ENCODE assay signal across 8 cellular contexts in genomic region chr1:35192853-35193664, GRCh38. TPM values are rescaled to one million over a fixed set of nuclear protein-coding genes. Genes with fewer than 3 reads are reported as not detected.
DNase-seq lines count a peak whose midpoint lies in the region; ATAC-seq and TF ChIP-seq lines count a peak whose summit lies in the region.

Gene SFPQ (minus strand): TSS chr1:35193145. CDS start chr1:35193049, 96 bp downstream.

- peak; percentile 87 to 96 for TF ChIP-seq POLR2A in suprapubic skin (IDR thresholded peaks at IDR 0.05)

- peaks cover 40% of the 10 kb centered on the region for H3K4me1 ChIP-seq in suprapubic skin

- H3K36me3 ChIP-seq in suprapubic skin = peaks cover 30% of the 10 kb centered on the region

- TF ChIP-seq CTCF in suprapubic skin (IDR thresholded peaks at IDR 0.05) = no peak

- peak within 1 kb of the TSS; percentile 99 for H3K4me3 ChIP-seq in GM08714 (ENCODE audit: low read length)
- H3K4me3 ChIP-seq in suprapubic skin = peak within 1 kb of the TSS; percentile 91

- no peaks in the 10 kb centered on the region for H3K27me3 Mint-ChIP-seq in activated naive CD4-positive, alpha-beta T cell treated with anti-CD3 and anti-CD28 coated beads, Interleukin-2, amount 50 U/mL, for 24 hours

- no peak for TF ChIP-seq EP300 in suprapubic skin (IDR thresholded peaks at IDR 0.05)

- DNase-seq in NCI-H1092 (lab: John Stamatoyannopoulos, UW) (peak; percentile 99), globus pallidus (ENCODE audit: low spot score) (peak; percentile 99), nucleus accumbens (lab: John Stamatoyannopoulos, UW) (peak; percentile 73 to 99 (median 96)), suprapubic skin (ENCODE audit: low spot score in 2 of 2) (peak; percentile 99)

- H3K9me3 ChIP-seq in suprapubic skin = no peaks in the 10 kb centered on the region

- H3K4me1 Mint-ChIP-seq in activated naive CD4-positive, alpha-beta T cell treated with anti-CD3 and anti-CD28 coated beads, Interleukin-2, amount 50 U/mL, for 24 hours = peaks cover 45% of the 10 kb centered on the region

- ATAC-seq in HG02588 (IDR thresholded peaks at IDR 0.05; ENCODE audit: unreplicated experiment) (peak; percentile 80), SK-N-SH treated with all-trans-retinoic acid at 6 μM for 48 hours (peak; percentile 93)

- H3K4me3 Mint-ChIP-seq in activated naive CD4-positive, alpha-beta T cell treated with anti-CD3 and anti-CD28 coated beads, Interleukin-2, amount 50 U/mL, for 24 hours = peak within 1 kb of the TSS; percentile 95

- 0% methylated on average over 28 of the region's 50 CpGs for WGBS in suprapubic skin

- peaks cover 33% of the 10 kb centered on the region for H3K36me3 Mint-ChIP-seq in activated naive CD4-positive, alpha-beta T cell treated with anti-CD3 and anti-CD28 coated beads, Interleukin-2, amount 50 U/mL, for 24 hours

- H3K9me3 Mint-ChIP-seq in activated naive CD4-positive, alpha-beta T cell treated with anti-CD3 and anti-CD28 coated beads, Interleukin-2, amount 50 U/mL, for 24 hours = no peaks in the 10 kb centered on the region

- H3K27me3 ChIP-seq in suprapubic skin = no peaks in the 10 kb centered on the region

- peak within 1 kb of the TSS; percentile 95 for H3K27ac Mint-ChIP-seq in activated naive CD4-positive, alpha-beta T cell treated with anti-CD3 and anti-CD28 coated beads, Interleukin-2, amount 50 U/mL, for 24 hours

- H3K27ac ChIP-seq in suprapubic skin = peak within 1 kb of the TSS; percentile 98

TF ChIP-seq in SK-N-SH treated with all-trans-retinoic acid at 6 μM for 48 hours, 23 proteins besides CTCF, POLR2A, EP300 and RAD21:
- no peak for TF ChIP-seq ZFP30 (CRISPR knock-in tag; IDR thresholded peaks at IDR 0.05)
- no peak for TF ChIP-seq TCF4 (CRISPR knock-in tag; IDR thresholded peaks at IDR 0.05; ENCODE audit: borderline replicate concordance)
- TF ChIP-seq OSR1 (CRISPR knock-in tag; IDR thresholded peaks at IDR 0.05) = no peak
- no peak for TF ChIP-seq GLIS3 (CRISPR knock-in tag; IDR thresholded peaks at IDR 0.05)
- TF ChIP-seq ISL1 (CRISPR knock-in tag; IDR thresholded peaks at IDR 0.05) = no peak
- no peak for TF ChIP-seq PPARA (CRISPR knock-in tag; IDR thresholded peaks at IDR 0.05; ENCODE audit: borderline replicate concordance)
- no peak for TF ChIP-seq TSHZ2 (CRISPR knock-in tag; IDR thresholded peaks at IDR 0.05)
- TF ChIP-seq ZNF8 (CRISPR knock-in tag; IDR thresholded peaks at IDR 0.05) = no peak
- no peak for TF ChIP-seq ZNF70 (CRISPR knock-in tag; IDR thresholded peaks at IDR 0.05)
- no peak for TF ChIP-seq CSDC2 (CRISPR knock-in tag; IDR thresholded peaks at IDR 0.05)
- TF ChIP-seq TOX (CRISPR knock-in tag; IDR thresholded peaks at IDR 0.05; ENCODE audit: borderline replicate concordance) = no peak
- TF ChIP-seq PATZ1 (CRISPR knock-in tag; IDR thresholded peaks at IDR 0.05; ENCODE audit: borderline replicate concordance) = no peak
- no peak for TF ChIP-seq SNAI2 (CRISPR knock-in tag; IDR thresholded peaks at IDR 0.05)
- no peak for TF ChIP-seq CREB5 (CRISPR knock-in tag; IDR thresholded peaks at IDR 0.05; ENCODE audit: low read depth)
- no peak for TF ChIP-seq ZFP3 (CRISPR knock-in tag; IDR thresholded peaks at IDR 0.05)
- no peak for TF ChIP-seq POU6F1 (CRISPR knock-in tag; IDR thresholded peaks at IDR 0.05; ENCODE audit: borderline replicate concordance, low read depth)
- no peak for TF ChIP-seq ZC3H10 (CRISPR knock-in tag; IDR thresholded peaks at IDR 0.05)
- no peak for TF ChIP-seq RARB (CRISPR knock-in tag; IDR thresholded peaks at IDR 0.05)
- TF ChIP-seq ZNF565 (CRISPR knock-in tag; conservative IDR thresholded peaks at IDR 0.05; ENCODE audit: low read depth) = no peak
- TF ChIP-seq BACH2 (CRISPR knock-in tag; IDR thresholded peaks at IDR 0.05; ENCODE audit: borderline replicate concordance) = no peak
TF ChIP-seq in SK-N-SH treated with all-trans-retinoic acid at 6 μM for 48 hours: peak in this region for 0.

RNA-seq across cellular contexts. Expression of gene SFPQ, which starts in this region (rescaled TPM):
- total RNA-seq in suprapubic skin = 100 to 1,000 TPM; 136 to 365 (median 191) TPM

Comparison
In these comparisons a context has a peak if more than half of its experiments do, and no peak if none do; other contexts are left out.
1. Peak in every context shown above with its lines: DNase-seq, ATAC-seq, H3K4me3 ChIP-seq and H3K27ac ChIP-seq.